28 cellular contexts compared by ENCODE assay signal in the genomic region with DNA sequence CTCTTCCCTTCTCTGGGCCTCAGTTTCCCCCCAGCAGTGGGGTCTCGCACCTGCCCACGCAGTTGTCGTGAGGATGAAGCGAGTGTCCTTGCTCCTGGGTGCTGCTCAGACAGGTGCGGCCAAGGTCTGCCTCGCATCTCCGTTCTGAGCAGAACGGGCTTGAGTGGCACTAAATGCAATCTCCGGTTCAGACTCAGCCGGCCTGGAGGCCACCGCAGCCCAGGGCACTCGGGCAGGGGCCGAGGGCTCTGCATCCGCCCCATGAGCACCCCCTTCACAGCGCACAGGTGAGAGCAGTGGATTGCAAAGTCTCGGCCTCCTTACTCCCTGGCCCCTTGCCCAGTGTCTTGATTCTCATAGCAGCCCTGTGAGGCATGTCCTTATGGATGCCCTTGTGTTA. TPM values are rescaled to one million over a fixed set of nuclear protein-coding genes. Genes with fewer than 3 reads are reported as not detected.
"Had no signal": no experiment of that assay in that cellular context is flagged by ENCODE, and none has a peak within 500 bp of the region (broad histone marks: within the 10 kb centered on the region; RNA-seq: fewer than 3 reads in every experiment).

No MANE protein-coding gene starts in this region.

- H3K9me3 Mint-ChIP-seq: activated CD4-positive, alpha-beta memory T cell treated with anti-CD3 and anti-CD28 coated beads for 36 hours; activated naive CD4-positive, alpha-beta T cell treated with anti-CD3 and anti-CD28 coated beads for 36 hours; activated naive CD8-positive, alpha-beta T cell treated with anti-CD3 and anti-CD28 coated beads, Interleukin-2, amount 10 ng/mL, durations not matched to agents 7 days and 5 days; activated T-cell treated with anti-CD3 and anti-CD28 coated beads, Interleukin-2, amount 50 U/mL, for 72 hours; naive thymus-derived CD4-positive, alpha-beta T cell; stimulated activated memory B cell treated with anti-CD40 and anti-IgM and Interleukin-4, amounts not matched to agents 10 μg/mL and 1 μg/mL and 100 μg/mL, for 72 hours; T-helper 1 cell treated with Interleukin-12 subunit alpha and Interleukin-12 subunit beta and Interleukin-4 antibody, amounts not matched to agents 30 μg/mL and 1 μg/mL, for 36 hours had no signal

- H3K36me3 ChIP-seq: heart right ventricle, pancreas, stomach, suprapubic skin, transverse colon, uterus had no signal

- ATAC-seq: activated T-cell treated with anti-CD3 and anti-CD28 coated beads, Interleukin-2, amount 50 U/mL, for 72 hours; heart right ventricle; left colon; naive thymus-derived CD4-positive, alpha-beta T cell; pancreas; right cardiac atrium; stimulated activated memory B cell treated with anti-CD40 and anti-IgM and Interleukin-4, amounts not matched to agents 10 μg/mL and 1 μg/mL and 100 μg/mL, for 72 hours had no signal

- H3K4me3 ChIP-seq: heart right ventricle, lung, pancreas, stomach, suprapubic skin, transverse colon, uterus had no signal

- H3K27ac Mint-ChIP-seq: activated CD4-positive, alpha-beta memory T cell treated with anti-CD3 and anti-CD28 coated beads for 36 hours; activated naive CD4-positive, alpha-beta T cell treated with anti-CD3 and anti-CD28 coated beads for 36 hours; activated naive CD8-positive, alpha-beta T cell treated with anti-CD3 and anti-CD28 coated beads, Interleukin-2, amount 10 ng/mL, durations not matched to agents 7 days and 5 days; activated T-cell treated with anti-CD3 and anti-CD28 coated beads, Interleukin-2, amount 50 U/mL, for 72 hours; naive thymus-derived CD4-positive, alpha-beta T cell; stimulated activated memory B cell treated with anti-CD40 and anti-IgM and Interleukin-4, amounts not matched to agents 10 μg/mL and 1 μg/mL and 100 μg/mL, for 72 hours; T-helper 1 cell treated with Interleukin-12 subunit alpha and Interleukin-12 subunit beta and Interleukin-4 antibody, amounts not matched to agents 30 μg/mL and 1 μg/mL, for 36 hours had no signal

- H3K27me3 Mint-ChIP-seq: activated naive CD8-positive, alpha-beta T cell treated with anti-CD3 and anti-CD28 coated beads, Interleukin-2, amount 10 ng/mL, durations not matched to agents 7 days and 5 days had no signal

- DNase-seq: activated CD4-positive, alpha-beta memory T cell treated with anti-CD3 and anti-CD28 coated beads for 36 hours; activated CD4-positive, alpha-beta T cell treated with anti-CD3 and anti-CD28 coated beads for 48 hours; activated CD4-positive, CD25-positive, alpha-beta regulatory T cell; activated effector memory CD4-positive, alpha-beta T cell treated with Interleukin-2 at 50 U/mL for 16 hours; activated naive CD4-positive, alpha-beta T cell treated with anti-CD3 and anti-CD28 coated beads for 36 hours; activated naive CD8-positive, alpha-beta T cell treated with anti-CD3 and anti-CD28 coated beads, Interleukin-2, amount 10 ng/mL, durations not matched to agents 7 days and 5 days; activated T-cell treated with anti-CD3 and anti-CD28 coated beads, Interleukin-2, amount 50 U/mL, for 72 hours; amniotic stem cell; heart right ventricle; left colon; naive thymus-derived CD4-positive, alpha-beta T cell; right cardiac atrium; stimulated activated CD4-positive, alpha-beta T cell treated with anti-CD3 and anti-CD28 coated beads, Interleukin-2, amount 100 ng/mL, for 24 hours; stomach; uterus had no signal

- FAIRE-seq: endometrium, pancreas had no signal

- H3K36me3 Mint-ChIP-seq: activated CD4-positive, alpha-beta memory T cell treated with anti-CD3 and anti-CD28 coated beads for 36 hours; activated naive CD8-positive, alpha-beta T cell treated with anti-CD3 and anti-CD28 coated beads, Interleukin-2, amount 10 ng/mL, durations not matched to agents 7 days and 5 days; naive thymus-derived CD4-positive, alpha-beta T cell; stimulated activated memory B cell treated with anti-CD40 and anti-IgM and Interleukin-4, amounts not matched to agents 10 μg/mL and 1 μg/mL and 100 μg/mL, for 72 hours had no signal

- H3K4me1 ChIP-seq: suprapubic skin, uterus had no signal

- H3K4me1 Mint-ChIP-seq: naive thymus-derived CD4-positive, alpha-beta T cell had no signal

- H3K27ac ChIP-seq: heart right ventricle, pancreas, stomach, suprapubic skin, transverse colon, uterus had no signal

- H3K9me3 ChIP-seq: heart right ventricle, pancreas, stomach, suprapubic skin, transverse colon, uterus had no signal

- H3K4me3 Mint-ChIP-seq: activated CD4-positive, alpha-beta memory T cell treated with anti-CD3 and anti-CD28 coated beads for 36 hours; activated naive CD4-positive, alpha-beta T cell treated with anti-CD3 and anti-CD28 coated beads for 36 hours; activated naive CD8-positive, alpha-beta T cell treated with anti-CD3 and anti-CD28 coated beads, Interleukin-2, amount 10 ng/mL, durations not matched to agents 7 days and 5 days; activated T-cell treated with anti-CD3 and anti-CD28 coated beads, Interleukin-2, amount 50 U/mL, for 72 hours; naive thymus-derived CD4-positive, alpha-beta T cell; stimulated activated memory B cell treated with anti-CD40 and anti-IgM and Interleukin-4, amounts not matched to agents 10 μg/mL and 1 μg/mL and 100 μg/mL, for 72 hours; T-helper 1 cell treated with Interleukin-12 subunit alpha and Interleukin-12 subunit beta and Interleukin-4 antibody, amounts not matched to agents 30 μg/mL and 1 μg/mL, for 36 hours had no signal

- H3K27me3 ChIP-seq: pancreas, transverse colon, uterus had no signal

RNA-seq across cellular contexts. Expression of a gene that starts 5.2 kb away (rescaled TPM):
- total RNA-seq: activated CD4-positive, alpha-beta memory T cell treated with anti-CD3 and anti-CD28 coated beads for 36 hours; activated naive CD8-positive, alpha-beta T cell treated with anti-CD3 and anti-CD28 coated beads, Interleukin-2, amount 10 ng/mL, durations not matched to agents 7 days and 5 days; activated T-cell treated with anti-CD3 and anti-CD28 coated beads, Interleukin-2, amount 50 U/mL, for 72 hours; cerebellum; fibroblast of villous mesenchyme; heart right ventricle; lung; mesenteric fat pad; naive thymus-derived CD4-positive, alpha-beta T cell; pulmonary artery endothelial cell; right cardiac atrium; skeletal muscle tissue; stomach; suprapubic skin; transverse colon had no signal
- polyA plus RNA-seq: heart right ventricle; naive thymus-derived CD4-positive, alpha-beta T cell; right cardiac atrium; stomach had no signal

RNA-seq across cellular contexts. Expression of a gene that starts 30.1 kb away (rescaled TPM):
- total RNA-seq: activated CD4-positive, alpha-beta memory T cell treated with anti-CD3 and anti-CD28 coated beads for 36 hours; activated naive CD4-positive, alpha-beta T cell treated with anti-CD3 and anti-CD28 coated beads for 36 hours; activated naive CD8-positive, alpha-beta T cell treated with anti-CD3 and anti-CD28 coated beads, Interleukin-2, amount 10 ng/mL, durations not matched to agents 7 days and 5 days; activated T-cell treated with anti-CD3 and anti-CD28 coated beads, Interleukin-2, amount 50 U/mL, for 72 hours; cerebellum; epithelial cell of proximal tubule; fibroblast of villous mesenchyme; heart right ventricle; left colon; lung; naive thymus-derived CD4-positive, alpha-beta T cell; pancreas; pulmonary artery endothelial cell; right cardiac atrium; skeletal muscle tissue; stomach; suprapubic skin; transverse colon; uterus had no signal
- polyA plus RNA-seq: heart right ventricle; lung; naive thymus-derived CD4-positive, alpha-beta T cell; pancreas; right cardiac atrium; stomach had no signal
